8 cellular contexts compared by ENCODE assay signal in the genomic region with DNA sequence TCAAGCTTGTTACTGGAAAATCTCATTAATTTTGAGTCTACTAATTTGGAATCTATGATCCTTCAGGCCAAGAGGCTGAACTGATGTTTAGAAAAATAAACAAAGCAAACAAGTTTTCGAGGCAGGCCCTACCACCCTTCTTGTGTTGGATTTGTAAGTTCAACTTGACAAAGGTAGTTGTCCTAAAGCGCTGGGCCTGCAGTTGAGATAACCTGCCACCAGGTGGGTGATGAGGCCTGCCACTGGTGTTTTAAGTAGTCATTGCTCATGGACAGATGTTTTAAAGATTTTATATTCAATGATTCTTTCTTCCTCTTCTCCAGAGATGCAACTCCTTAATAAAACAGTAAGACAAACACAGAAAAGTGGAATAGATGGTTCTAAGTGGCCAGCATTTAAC.
DNase-seq lines count a peak whose midpoint lies in the region; TF ChIP-seq lines count a peak whose summit lies in the region.

No MANE protein-coding gene starts in this region.

- POLR2A ChIA-PET in GM10248 (lab: Yijun Ruan, JAX) = no interaction called here

- CTCF ChIA-PET in GM10248 (lab: Yijun Ruan, JAX) = interaction anchor here (0.8 to 2.0 kb wide), 9 partner anchors 9 to 94 kb away, joined by 3 to 10 read pairs (median 4); no protein-coding TSS in a partner anchor

- TF ChIP-seq CTCF in GM10248 (IDR thresholded peaks at IDR 0.05; ENCODE audit: control extremely low read depth, extremely low read depth, low read depth, missing control alignments) = peak; percentile 38

- DNase-seq in GM10248 (ENCODE audit: extremely low spot score) (no peak), NCI-H69 (lab: John Stamatoyannopoulos, UW) (peak; percentile 66), islet precursor cell (peak; percentile 78), NCI-H774 (lab: John Stamatoyannopoulos, UW) (no peak), amygdala (lab: John Stamatoyannopoulos, UW) (no peak), SKM-1 (lab: John Stamatoyannopoulos, UW; ENCODE audit: unreplicated experiment) (no peak)
- peak; percentile 16 for DNase-seq in activated T-helper 9 cell treated with anti-CD3 and anti-CD28 coated beads, Interleukin-2, amount 50 U/mL, for 16 hours (ENCODE audit: low read depth)
- DNase-seq in stimulated activated CD8-positive, alpha-beta memory T cell treated with anti-CD3 and anti-CD28 coated beads, Interleukin-12 subunit alpha, Interleukin-12 subunit beta, amount 100 ng/mL, for 1 hour (ENCODE audit: low read depth) = peak; percentile 27

Comparison
In these comparisons a context has a peak if more than half of its experiments do, and no peak if none do; other contexts are left out.
1. DNase-seq: peak in NCI-H69 (single experiment), activated T-helper 9 cell treated with anti-CD3 and anti-CD28 coated beads, Interleukin-2, amount 50 U/mL, for 16 hours (single experiment), islet precursor cell (single experiment) and stimulated activated CD8-positive, alpha-beta memory T cell treated with anti-CD3 and anti-CD28 coated beads, Interleukin-12 subunit alpha, Interleukin-12 subunit beta, amount 100 ng/mL, for 1 hour (single experiment); none in GM10248 (single experiment), NCI-H774 (single experiment), amygdala (0 of 56) and SKM-1 (single experiment).